ENCODE assay signal across 11 cellular contexts in the genomic region with DNA sequence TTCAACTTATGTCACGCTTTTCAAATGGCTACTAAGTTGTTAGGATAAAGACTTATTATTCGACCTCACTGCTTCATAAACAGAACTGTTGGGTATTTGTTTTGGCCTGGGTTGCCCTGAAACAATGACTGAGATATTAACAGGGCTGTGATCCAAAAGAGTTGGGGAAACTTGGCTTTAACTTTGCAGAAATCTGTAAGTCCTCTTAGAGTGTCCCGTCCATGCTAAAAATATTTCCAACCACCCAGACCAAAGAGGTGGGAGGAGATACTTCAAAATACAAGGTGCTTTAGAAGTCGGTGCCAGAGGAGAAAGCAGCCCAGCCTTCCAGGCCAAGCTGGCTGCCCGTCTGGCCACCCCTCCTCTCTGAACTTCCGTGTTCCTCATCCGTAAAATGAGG. TPM values are rescaled to one million over a fixed set of nuclear protein-coding genes. Genes with fewer than 3 reads are reported as not detected.
DNase-seq lines count a peak whose midpoint lies in the region; ATAC-seq, FAIRE-seq and TF ChIP-seq lines count a peak whose summit lies in the region.
"Had no signal": no experiment of that assay in that cellular context is flagged by ENCODE, and none has a peak within 500 bp of the region (broad histone marks: within the 10 kb centered on the region; RNA-seq: fewer than 3 reads in every experiment).

No MANE protein-coding gene starts in this region.

- POLR2A ChIA-PET in Caco-2 (lab: Charles Lee), result interaction anchor here (0.8 to 1.7 kb wide), 3 partner anchors 34 to 94 kb away, joined by 3 to 8 read pairs (median 5); a partner anchor contains a TSS

- H3K36me3 ChIP-seq in Caco-2 (ENCODE audit: control insufficient read depth, insufficient read depth, low read length) (no peaks in the 10 kb centered on the region; the same call in none of the 2 replicates), rectal smooth muscle tissue (ENCODE audit: control insufficient read depth, insufficient read depth, low read length) (peaks cover 24% of the 10 kb centered on the region)

- BruUV-seq in Caco-2 (replicated peaks; lab: Mats Ljungman, UMichigan), result no TSS peak

- H3K4me3 ChIP-seq in Caco-2 (ENCODE audit: low read depth, low read length), result no peak overlapping the region
- H3K4me3 ChIP-seq in rectal smooth muscle tissue (ENCODE audit: low read length), result no peak overlapping the region

- H3K27me3 Mint-ChIP-seq in Caco-2 (ENCODE audit: insufficient read depth, unreplicated experiment), result no peaks in the 10 kb centered on the region
- H3K27me3 Mint-ChIP-seq in activated naive CD8-positive, alpha-beta T cell treated with anti-CD3 and anti-CD28 coated beads, Interleukin-2, amount 50 U/mL, for 24 hours, result no peaks in the 10 kb centered on the region

- CTCF ChIA-PET in Caco-2 (lab: Charles Lee), result interaction anchor here (0.7 to 3.1 kb wide), 18 partner anchors 10 to 148 kb away, joined by 3 to 45 read pairs (median 6); a partner anchor contains a TSS

- peaks cover 31% of the 10 kb centered on the region for H3K36me3 Mint-ChIP-seq in Caco-2 (ENCODE audit: insufficient read depth, unreplicated experiment)
- peaks cover 26% of the 10 kb centered on the region for H3K36me3 Mint-ChIP-seq in activated naive CD8-positive, alpha-beta T cell treated with anti-CD3 and anti-CD28 coated beads, Interleukin-2, amount 50 U/mL, for 24 hours (ENCODE audit: low read depth)

- H3K27ac ChIP-seq in rectal smooth muscle tissue (ENCODE audit: low read depth, low read length), result peak overlapping the region; percentile 52

- peaks cover 12% of the 10 kb centered on the region for H3K4me1 Mint-ChIP-seq in Caco-2 (ENCODE audit: low read depth, unreplicated experiment)
- H3K4me1 Mint-ChIP-seq in activated naive CD8-positive, alpha-beta T cell treated with anti-CD3 and anti-CD28 coated beads, Interleukin-2, amount 50 U/mL, for 24 hours, result peaks cover 14% of the 10 kb centered on the region

- no peaks in the 10 kb centered on the region for H3K9me3 Mint-ChIP-seq in Caco-2 (ENCODE audit: unreplicated experiment)
- H3K9me3 Mint-ChIP-seq in activated naive CD8-positive, alpha-beta T cell treated with anti-CD3 and anti-CD28 coated beads, Interleukin-2, amount 50 U/mL, for 24 hours, result no peaks in the 10 kb centered on the region

- H3K9me3 ChIP-seq in Caco-2, result no peaks in the 10 kb centered on the region

- DNase-seq in Caco-2 (no peak), foreskin melanocyte (peak; percentile 69), DMS53 (lab: John Stamatoyannopoulos, UW) (no peak), HTR-8/SVneo (ENCODE audit: insufficient read length, low spot score) (no peak)
- DNase-seq in activated naive CD8-positive, alpha-beta T cell treated with anti-CD3 and anti-CD28 coated beads, Interleukin-2, amount 50 U/mL, for 24 hours, result no peak
- no peak for DNase-seq in activated naive CD4-positive, alpha-beta T cell treated with anti-CD3 and anti-CD28 coated beads, Interleukin-2, amount 50 U/mL, for 16 hours
- DNase-seq: activated CD4-positive, alpha-beta T cell treated with anti-CD3 and anti-CD28 coated beads for 4 hours; glutamatergic neuron; stimulated activated naive CD4-positive, alpha-beta T cell treated with Interleukin-2 at 50 U/mL for 16 hours had no signal

- no peak overlapping the region for H3K9ac ChIP-seq in rectal smooth muscle tissue (ENCODE audit: low read length)

- no peaks in the 10 kb centered on the region for H3K27me3 ChIP-seq in Caco-2 (replicated peaks; ENCODE audit: control insufficient read depth, insufficient read depth, low read length)
- H3K27me3 ChIP-seq in rectal smooth muscle tissue (ENCODE audit: control insufficient read depth, insufficient read depth, low read length), result no peaks in the 10 kb centered on the region

- H3K27ac Mint-ChIP-seq in Caco-2 (ENCODE audit: unreplicated experiment), result peak overlapping the region; percentile 61
- H3K27ac Mint-ChIP-seq in activated naive CD8-positive, alpha-beta T cell treated with anti-CD3 and anti-CD28 coated beads, Interleukin-2, amount 50 U/mL, for 24 hours, result peak overlapping the region; percentile 62

- FAIRE-seq in HTR-8/SVneo (lab: Jason Lieb, UNC), result no peak

- H3K4me1 ChIP-seq in Caco-2 (peaks cover 11% of the 10 kb centered on the region), rectal smooth muscle tissue (ENCODE audit: control insufficient read depth, insufficient read depth, low read length) (peaks cover 26% of the 10 kb centered on the region)

- intact Hi-C loops in Caco-2 (cut with micrococcal nuclease; ENCODE audit: unreplicated experiment), result loop anchor here (1.0 kb wide), 4 partner anchors 39 to 147 kb away; a partner anchor contains a TSS

- TF ChIP-seq CTCF in Caco-2 (IDR thresholded peaks at IDR 0.05; ENCODE audit: insufficient read depth in 1 of 2, low read depth in 1 of 2, low read length in 1 of 2, severe bottlenecking in 1 of 2, unreplicated experiment in 1 of 2), result no peak

- peak overlapping the region; percentile 41 for H3K4me3 Mint-ChIP-seq in Caco-2 (ENCODE audit: unreplicated experiment)
- H3K4me3 Mint-ChIP-seq in activated naive CD8-positive, alpha-beta T cell treated with anti-CD3 and anti-CD28 coated beads, Interleukin-2, amount 50 U/mL, for 24 hours, result no peak overlapping the region

- no peak for ATAC-seq in activated naive CD8-positive, alpha-beta T cell treated with anti-CD3 and anti-CD28 coated beads, Interleukin-2, amount 50 U/mL, for 24 hours
- ATAC-seq in GM19035 (IDR thresholded peaks at IDR 0.05; ENCODE audit: unreplicated experiment), result no peak

RNA-seq across cellular contexts. Expression of a gene that starts 16.1 kb away (rescaled TPM):
- total RNA-seq in Caco-2 (2022), result not detected in 2 replicates

RNA-seq across cellular contexts. Expression of a gene that starts 38.8 kb away (rescaled TPM):
- total RNA-seq in Caco-2 (2022), result 10.0 and 11.7 TPM in 2 replicates

RNA-seq across cellular contexts. Expression of a gene that starts 56.3 kb away (rescaled TPM):
- 2.8 and 3.0 TPM in 2 replicates for total RNA-seq in Caco-2 (2022)
